21 cellular contexts compared by ENCODE assay signal in the genomic region with DNA sequence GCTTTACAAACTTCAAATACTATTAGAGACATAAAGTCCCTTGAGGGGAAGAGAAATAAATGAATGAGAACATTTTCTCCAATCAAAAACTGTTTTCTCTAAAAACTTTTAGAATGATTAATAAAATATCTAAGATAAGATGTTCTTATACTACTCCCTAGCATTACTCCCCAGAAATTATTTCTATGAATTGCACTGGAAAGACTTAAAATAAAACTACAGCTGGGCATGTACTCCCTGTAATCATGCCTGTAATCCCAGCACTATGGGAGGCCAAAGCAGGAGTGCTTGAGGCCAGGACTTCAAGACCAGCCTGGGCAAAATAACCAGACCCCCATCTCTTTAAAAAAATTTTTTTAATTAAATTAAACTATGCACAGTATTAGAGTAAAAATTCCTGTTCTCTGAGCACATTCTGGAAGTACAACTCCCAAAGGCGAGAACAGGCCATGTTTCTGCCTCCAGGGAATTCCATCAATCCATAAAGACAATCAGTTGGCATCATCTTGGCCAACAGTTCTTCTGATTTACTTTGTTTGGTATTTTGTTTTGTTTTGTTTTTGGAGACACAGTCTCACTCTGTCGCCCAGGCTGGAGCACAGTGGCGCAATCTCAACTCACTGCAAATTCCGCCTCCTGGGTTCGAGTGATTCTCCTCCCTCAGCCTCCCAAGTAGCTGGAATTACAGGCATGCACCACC.
DNase-seq lines count a peak whose midpoint lies in the region; ATAC-seq and TF ChIP-seq lines count a peak whose summit lies in the region.
"Had no signal": no experiment of that assay in that cellular context is flagged by ENCODE, and none has a peak within 500 bp of the region (broad histone marks: within the 10 kb centered on the region; RNA-seq: fewer than 3 reads in every experiment).

No MANE protein-coding gene starts in this region.

- peaks cover 0 to 6% of the 10 kb centered on the region in 2 donors for H3K36me3 Mint-ChIP-seq in CD4-positive, alpha-beta memory T cell
- no peaks in the 10 kb centered on the region for H3K36me3 Mint-ChIP-seq in T-helper 17 cell (ENCODE audit: low read depth)
- H3K36me3 Mint-ChIP-seq in naive thymus-derived CD4-positive, alpha-beta T cell = peaks cover 0 to 11% (median 0%) of the 10 kb centered on the region in 5 donors
- H3K36me3 Mint-ChIP-seq: CD8-positive, alpha-beta T cell; IgD-negative memory B cell had no signal

- H3K4me3 ChIP-seq in CD4-positive, alpha-beta memory T cell (ENCODE audit: low read length in 2 of 2) = no peak overlapping the region
- H3K4me3 ChIP-seq in naive thymus-derived CD4-positive, alpha-beta T cell (ENCODE audit: low read length) = no peak overlapping the region
- no peak overlapping the region for H3K4me3 ChIP-seq in spleen
- H3K4me3 ChIP-seq: A549, GM23338, HAP-1, Peyer's patch, SJCRH30 had no signal

- peaks cover 71% of the 10 kb centered on the region for H3K4me1 ChIP-seq in CD4-positive, alpha-beta memory T cell (ENCODE audit: insufficient read depth, low read length)
- H3K4me1 ChIP-seq in naive thymus-derived CD4-positive, alpha-beta T cell (ENCODE audit: control insufficient read depth in 2 of 2, insufficient read depth in 2 of 2, low read length in 2 of 2) = peaks cover 26 to 34% of the 10 kb centered on the region in 2 donors
- H3K4me1 ChIP-seq in spleen = peaks cover 22 to 94% (median 78%) of the 10 kb centered on the region in 6 donors

- no peaks in the 10 kb centered on the region for H3K9me3 ChIP-seq in CD4-positive, alpha-beta memory T cell (ENCODE audit: control insufficient read depth in 1 of 2, low read length in 2 of 2)
- no peaks in the 10 kb centered on the region for H3K9me3 ChIP-seq in T-helper 17 cell (ENCODE audit: control insufficient read depth, low read length, poor library complexity, severe bottlenecking)
- H3K9me3 ChIP-seq in naive thymus-derived CD4-positive, alpha-beta T cell (ENCODE audit: control insufficient read depth in 2 of 3, low read length in 3 of 3) = no peaks in the 10 kb centered on the region
- H3K9me3 ChIP-seq in spleen = no peaks in the 10 kb centered on the region
- H3K9me3 ChIP-seq: A549, HAP-1, Peyer's patch, SJCRH30 had no signal

- 88 to 98% (median 92%) methylated on average over 5 of the region's 5 CpGs for WGBS in spleen, 5 donors

- no peak for TF ChIP-seq CTCF in spleen (IDR thresholded peaks at IDR 0.05 in 8 of 11, conservative IDR thresholded peaks at IDR 0.05 in 3 of 11)

- peak overlapping the region in 6 of 7 donors; percentile 28 to 100 (median 80) for H3K27ac Mint-ChIP-seq in CD4-positive, alpha-beta memory T cell
- H3K27ac Mint-ChIP-seq in T-helper 17 cell = peak overlapping the region; percentile 79
- peak overlapping the region in 7 of 9 donors; percentile 46 to 100 (median 87) for H3K27ac Mint-ChIP-seq in naive thymus-derived CD4-positive, alpha-beta T cell
- H3K27ac Mint-ChIP-seq: GM23338 had no signal

- H3K36me3 ChIP-seq in CD4-positive, alpha-beta memory T cell (ENCODE audit: insufficient read depth, low read length) = no peaks in the 10 kb centered on the region
- H3K36me3 ChIP-seq in naive thymus-derived CD4-positive, alpha-beta T cell (ENCODE audit: control insufficient read depth in 2 of 3, insufficient read depth in 3 of 3, low read length in 3 of 3) = no peaks in the 10 kb centered on the region
- H3K36me3 ChIP-seq in spleen = no peaks in the 10 kb centered on the region
- H3K36me3 ChIP-seq: HAP-1, Peyer's patch, SJCRH30 had no signal

- H3K27me3 ChIP-seq in CD4-positive, alpha-beta memory T cell (ENCODE audit: insufficient read depth, low read length) = no peaks in the 10 kb centered on the region
- H3K27me3 ChIP-seq in naive thymus-derived CD4-positive, alpha-beta T cell (ENCODE audit: control insufficient read depth in 2 of 2, insufficient read depth in 2 of 2, low read length in 2 of 2) = no peaks in the 10 kb centered on the region
- H3K27me3 ChIP-seq in spleen (replicated peaks in 1 of 7) = no peaks in the 10 kb centered on the region
- H3K27me3 ChIP-seq: Peyer's patch, SJCRH30 had no signal

- CTCF ChIA-PET in CD4-positive, alpha-beta memory T cell (lab: Charles Lee; ENCODE audit: partially characterized antibody) = interaction anchor here (5.2 kb wide), 1 partner anchor 77 kb away, joined by 24 read pairs; a partner anchor contains a TSS
- CTCF ChIA-PET in naive thymus-derived CD4-positive, alpha-beta T cell (lab: Charles Lee) = no interaction called here

- H3K27me3 Mint-ChIP-seq in CD4-positive, alpha-beta memory T cell = no peaks in the 10 kb centered on the region
- no peaks in the 10 kb centered on the region for H3K27me3 Mint-ChIP-seq in T-helper 17 cell
- H3K27me3 Mint-ChIP-seq in naive thymus-derived CD4-positive, alpha-beta T cell = peaks cover 0 to 11% (median 0%) of the 10 kb centered on the region in 5 donors
- H3K27me3 Mint-ChIP-seq: IgD-negative memory B cell had no signal

- no peak overlapping the region for H3K4me3 Mint-ChIP-seq in CD4-positive, alpha-beta memory T cell
- H3K4me3 Mint-ChIP-seq in T-helper 17 cell = no peak overlapping the region
- H3K4me3 Mint-ChIP-seq in naive thymus-derived CD4-positive, alpha-beta T cell = no peak overlapping the region
- H3K4me3 Mint-ChIP-seq: CD8-positive, alpha-beta T cell; GM23338; IgD-negative memory B cell had no signal

- no peak for DNase-seq in CD4-positive, alpha-beta memory T cell
- DNase-seq in T-helper 17 cell (no peak), spleen (no peak), AML-193 (lab: John Stamatoyannopoulos, UW) (no peak)
- no peak for DNase-seq in naive thymus-derived CD4-positive, alpha-beta T cell
- DNase-seq: CD8-positive, alpha-beta T cell; MV-4-11; NCI-H1105 treated with DMSO at 0.1 percent for 48 hours; NCI-H1694; NCI-H2081; NCI-H2171; NCI-H524 treated with DMSO at 0.1 percent for 48 hours; Peyer's patch; SJCRH30; SW 1271 had no signal

- ATAC-seq in T-helper 17 cell (no peak), HG03280 (IDR thresholded peaks at IDR 0.05; ENCODE audit: unreplicated experiment) (no peak), GM18907 (IDR thresholded peaks at IDR 0.05; ENCODE audit: unreplicated experiment) (no peak)
- no peak for ATAC-seq in naive thymus-derived CD4-positive, alpha-beta T cell
- ATAC-seq: A549; CD8-positive, alpha-beta T cell; GM23338 had no signal

- no peak for TF ChIP-seq POLR2A in spleen (IDR thresholded peaks at IDR 0.05)

- POLR2A ChIA-PET in CD4-positive, alpha-beta memory T cell (lab: Charles Lee; ENCODE audit: partially characterized antibody) = interaction anchor here (1.3 kb wide), 1 partner anchor 77 kb away, joined by 3 read pairs; no protein-coding TSS in a partner anchor
- POLR2A ChIA-PET in naive thymus-derived CD4-positive, alpha-beta T cell (lab: Charles Lee) = no interaction called here

- H3K4me1 Mint-ChIP-seq in CD4-positive, alpha-beta memory T cell = peaks cover 49 to 77% (median 64%) of the 10 kb centered on the region in 4 donors
- peaks cover 51% of the 10 kb centered on the region for H3K4me1 Mint-ChIP-seq in T-helper 17 cell
- H3K4me1 Mint-ChIP-seq in naive thymus-derived CD4-positive, alpha-beta T cell = peaks cover 46 to 80% (median 60%) of the 10 kb centered on the region in 7 donors

- no peaks in the 10 kb centered on the region for H3K9me3 Mint-ChIP-seq in CD4-positive, alpha-beta memory T cell
- peaks cover 0 to 5% (median 0%) of the 10 kb centered on the region in 11 donors for H3K9me3 Mint-ChIP-seq in naive thymus-derived CD4-positive, alpha-beta T cell
- H3K9me3 Mint-ChIP-seq: CD8-positive, alpha-beta T cell; GM23338; IgD-negative memory B cell had no signal

- H3K27ac ChIP-seq in CD4-positive, alpha-beta memory T cell (ENCODE audit: low read depth, low read length) = no peak overlapping the region
- H3K27ac ChIP-seq in naive thymus-derived CD4-positive, alpha-beta T cell (ENCODE audit: low read depth, low read length) = no peak overlapping the region
- H3K27ac ChIP-seq in spleen = peak overlapping the region in 6 of 8 donors; percentile 5 to 86 (median 38)
- H3K27ac ChIP-seq: A549, Peyer's patch had no signal

- intact Hi-C loops in CD4-positive, alpha-beta memory T cell (cut with micrococcal nuclease) = loop anchor here (10.0 kb wide), 2 partner anchors 677 to 1177 kb away; a partner anchor contains a TSS
- intact Hi-C loops in naive thymus-derived CD4-positive, alpha-beta T cell (cut with micrococcal nuclease) = loop anchor here (10.0 kb wide), 3 partner anchors 487 to 1157 kb away; a partner anchor contains a TSS
- intact Hi-C loops in spleen (cut with DNase I; ENCODE audit: low total_unique reads) = no loop called here

Comparison
In these comparisons a context has a peak if more than half of its experiments do, and no peak if none do; other contexts are left out.
1. H3K27ac ChIP-seq: peak in spleen (6 of 8); none in CD4-positive, alpha-beta memory T cell (single experiment) and naive thymus-derived CD4-positive, alpha-beta T cell (single experiment).
2. Peak in every context shown above with its lines, with median percentiles within 50 percentile points of each other: H3K27ac Mint-ChIP-seq.